29 cellular contexts compared by ENCODE assay signal in the genomic region with DNA sequence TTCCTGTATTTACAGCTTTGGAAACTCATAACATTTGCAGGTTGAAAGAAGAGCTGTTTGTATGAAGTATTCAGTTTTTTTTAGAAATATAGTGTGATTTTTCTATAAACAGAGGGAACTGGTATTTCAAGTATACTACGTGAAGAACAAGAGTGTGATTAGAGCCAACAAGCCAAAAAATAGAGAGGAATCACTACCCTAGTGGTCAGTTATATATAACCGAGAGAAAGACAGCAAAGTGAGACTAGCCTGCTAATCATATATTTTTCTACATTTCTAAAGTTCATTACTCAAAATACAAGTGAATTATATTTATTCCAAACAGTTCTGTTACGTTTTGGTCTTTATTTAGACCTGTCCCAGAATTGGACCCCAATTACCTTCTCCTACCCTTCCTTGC.
DNase-seq lines count a peak whose midpoint lies in the region; TF ChIP-seq lines count a peak whose summit lies in the region.
"Had no signal": no experiment of that assay in that cellular context is flagged by ENCODE, and none has a peak within 500 bp of the region (broad histone marks: within the 10 kb centered on the region; RNA-seq: fewer than 3 reads in every experiment).

No MANE protein-coding gene starts in this region.

- no peaks in the 10 kb centered on the region for H3K27me3 ChIP-seq in dorsolateral prefrontal cortex
- H3K27me3 ChIP-seq: esophagus squamous epithelium, stomach, thyroid gland had no signal

- no peaks in the 10 kb centered on the region for H3K27me3 Mint-ChIP-seq in neural crest cell (ENCODE audit: low read depth)
- H3K27me3 Mint-ChIP-seq: IgD-negative memory B cell had no signal

- H3K4me3 ChIP-seq in astrocyte of the spinal cord (ENCODE audit: low read depth, low read length) = no peak overlapping the region
- H3K4me3 ChIP-seq in dorsolateral prefrontal cortex = no peak overlapping the region
- H3K4me3 ChIP-seq: esophagus squamous epithelium, GM23248, prostate gland, skin epidermis, stomach, thyroid gland had no signal

- in situ Hi-C loops in astrocyte of the spinal cord (cut with HindIII; ENCODE audit: low sequenced_read_pairs) = no loop called here

- H3K27ac ChIP-seq in 22Rv1 (no peak overlapping the region), dorsolateral prefrontal cortex (no peak overlapping the region)
- H3K27ac ChIP-seq: esophagus squamous epithelium, GM23248, prostate gland, skin epidermis, stomach, thyroid gland had no signal

- H3K27ac Mint-ChIP-seq in neural crest cell (ENCODE audit: unreplicated experiment) = peak overlapping the region; percentile 29
- H3K27ac Mint-ChIP-seq: activated CD8-positive, alpha-beta T cell treated with anti-CD3 and anti-CD28 coated beads, Interleukin-2, amount 10 ng/mL, durations not matched to agents 7 days and 5 days; activated naive CD4-positive, alpha-beta T cell treated with anti-CD3 and anti-CD28 coated beads, Interleukin-2, amount 50 U/mL, for 72 hours; IgD-negative memory B cell; memory B cell; T-helper 1 cell treated with Interleukin-12 subunit alpha and Interleukin-12 subunit beta and Interleukin-4 antibody, amounts not matched to agents 30 μg/mL and 1 μg/mL, for 36 hours had no signal

- H3K4me1 Mint-ChIP-seq in neural crest cell = no peaks in the 10 kb centered on the region
- H3K4me1 Mint-ChIP-seq: IgD-negative memory B cell, memory B cell had no signal

- H3K9me3 Mint-ChIP-seq in neural crest cell = no peaks in the 10 kb centered on the region
- H3K9me3 Mint-ChIP-seq: activated naive CD4-positive, alpha-beta T cell treated with anti-CD3 and anti-CD28 coated beads, Interleukin-2, amount 50 U/mL, for 72 hours; IgD-negative memory B cell; T-helper 1 cell treated with Interleukin-12 subunit alpha and Interleukin-12 subunit beta and Interleukin-4 antibody, amounts not matched to agents 30 μg/mL and 1 μg/mL, for 36 hours had no signal

- TF ChIP-seq CTCF in 22Rv1 (IDR thresholded peaks at IDR 0.05) (0 out of 2 replicates have a peak, but pooled peaks have one; percentile 8), GM12872 (IDR thresholded peaks at IDR 0.05; ENCODE audit: insufficient read depth, low read depth, low read length) (0 out of 3 replicates have a peak, but pooled peaks have one; percentile 4), astrocyte of the spinal cord (IDR thresholded peaks at IDR 0.05; ENCODE audit: low read depth, low read length) (peak; percentile 10), neural crest cell (conservative IDR thresholded peaks at IDR 0.05) (peak; percentile 55), dorsolateral prefrontal cortex (IDR thresholded peaks at IDR 0.05 in 54 of 56, conservative IDR thresholded peaks at IDR 0.05 in 2 of 56; ENCODE audit: low read depth in 1 of 56, partially characterized antibody in 56 of 56) (peak in 4 of 56 donors; percentile 12 to 22 (median 13))

- intact Hi-C loops in dorsolateral prefrontal cortex (cut with DNase I) = no loop called here

- H3K4me3 Mint-ChIP-seq in neural crest cell = no peak overlapping the region
- H3K4me3 Mint-ChIP-seq: activated CD8-positive, alpha-beta T cell treated with anti-CD3 and anti-CD28 coated beads, Interleukin-2, amount 10 ng/mL, durations not matched to agents 7 days and 5 days; IgD-negative memory B cell; memory B cell; T-helper 1 cell treated with Interleukin-12 subunit alpha and Interleukin-12 subunit beta and Interleukin-4 antibody, amounts not matched to agents 30 μg/mL and 1 μg/mL, for 36 hours had no signal

- no peaks in the 10 kb centered on the region for H3K36me3 Mint-ChIP-seq in neural crest cell (ENCODE audit: low read depth)
- H3K36me3 Mint-ChIP-seq: activated naive CD4-positive, alpha-beta T cell treated with anti-CD3 and anti-CD28 coated beads, Interleukin-2, amount 50 U/mL, for 72 hours; IgD-negative memory B cell; memory B cell had no signal

- DNase-seq in astrocyte of the spinal cord (ENCODE audit: low read depth, low spot score) (no peak), neural crest cell (ENCODE audit: low read depth, low spot score) (no peak), CD1c-positive myeloid dendritic cell (ENCODE audit: extremely low spot score) (no peak), NCI-H2107 treated with DMSO at 0.1 percent for 48 hours (lab: John Stamatoyannopoulos, UW; ENCODE audit: unreplicated experiment) (no peak), anterior cingulate cortex (lab: John Stamatoyannopoulos, UW) (no peak), dorsolateral prefrontal cortex (no peak)
- DNase-seq: activated CD8-positive, alpha-beta T cell treated with anti-CD3 and anti-CD28 coated beads, Interleukin-2, amount 10 ng/mL, durations not matched to agents 7 days and 5 days; aorta; C1 segment of cervical spinal cord; Caco-2; cortex of kidney; DND-41; esophagus squamous epithelium; GM23248; NCI-H1092 treated with DMSO at 0.1 percent for 48 hours; NCI-H1930; NCI-H2227 treated with DMSO at 0.1 percent for 48 hours; stimulated activated CD4-positive, alpha-beta T cell treated with anti-CD3 and anti-CD28 coated beads, Interleukin-1b, Interleukin-23, amount 100 ng/mL, for 48 hours; stimulated activated CD8-positive, alpha-beta memory T cell treated with anti-CD3 and anti-CD28 coated beads, Interleukin-4, amount 100 ng/mL, for 48 hours; stomach; thyroid gland had no signal
